ENCODE assay signal across 25 cellular contexts in genomic region chr14:69214376-69214775, GRCh38. TPM values are rescaled to one million over a fixed set of nuclear protein-coding genes. Genes with fewer than 3 reads are reported as not detected.
A peak's percentile ranks its signal among the peaks of the same experiment; 100 is the strongest.
DNase-seq lines count a peak whose midpoint lies in the region; ATAC-seq and FAIRE-seq lines count a peak whose summit lies in the region.
"Had no signal": no experiment of that assay in that cellular context is flagged by ENCODE, and none has a peak within 500 bp of the region (broad histone marks: within the 10 kb centered on the region; RNA-seq: fewer than 3 reads in every experiment).

No MANE protein-coding gene starts in this region.

- no peak overlapping the region for H3K4me3 ChIP-seq in skeletal muscle tissue (ENCODE audit: low read length in 3 of 3)
- H3K4me3 ChIP-seq: heart right ventricle, testis had no signal

- no peak overlapping the region for H3K4me3 Mint-ChIP-seq in T-helper 17 cell
- H3K4me3 Mint-ChIP-seq in activated T-cell treated with anti-CD3 and anti-CD28 coated beads, Interleukin-2, amount 50 U/mL, for 4 hours = no peak overlapping the region
- H3K4me3 Mint-ChIP-seq: activated naive CD8-positive, alpha-beta T cell treated with anti-CD3 and anti-CD28 coated beads, Interleukin-2, amount 10 ng/mL, durations not matched to agents 7 days and 5 days; brain; CD8-positive, alpha-beta memory T cell; endodermal cell; neural crest cell; T-helper 1 cell treated with Interleukin-12 subunit alpha and Interleukin-12 subunit beta and Interleukin-4 antibody, amounts not matched to agents 30 μg/mL and 1 μg/mL, for 36 hours had no signal

- H3K27me3 Mint-ChIP-seq in T-helper 17 cell = no peaks in the 10 kb centered on the region
- H3K27me3 Mint-ChIP-seq in activated T-cell treated with anti-CD3 and anti-CD28 coated beads, Interleukin-2, amount 50 U/mL, for 4 hours (ENCODE audit: low read depth) = no peaks in the 10 kb centered on the region
- H3K27me3 Mint-ChIP-seq: activated naive CD8-positive, alpha-beta T cell treated with anti-CD3 and anti-CD28 coated beads, Interleukin-2, amount 10 ng/mL, durations not matched to agents 7 days and 5 days; brain; CD8-positive, alpha-beta memory T cell had no signal

- DNase-seq in M059J (ENCODE audit: low read depth) = peak; percentile 7
- peak; percentile 33 for DNase-seq in brain pericyte (ENCODE audit: low read depth, low spot score)
- DNase-seq in ureter (ENCODE audit: low spot score) = no peak
- DNase-seq in T-helper 17 cell = no peak
- no peak for DNase-seq in activated T-cell treated with anti-CD3 and anti-CD28 coated beads, Interleukin-2, amount 50 U/mL, for 4 hours
- DNase-seq: activated CD8-positive, alpha-beta memory T cell treated with anti-CD3 and anti-CD28 coated beads, Interleukin-2, amount 50 U/mL, for 4 hours; activated naive CD8-positive, alpha-beta T cell treated with anti-CD3 and anti-CD28 coated beads, Interleukin-2, amount 10 ng/mL, durations not matched to agents 7 days and 5 days; CD8-positive, alpha-beta memory T cell; DMS153; endodermal cell; GDM1; heart right ventricle; KBM-7; NCI-H187 treated with DMSO at 0.1 percent for 48 hours; NCI-H2227 treated with DMSO at 0.1 percent for 48 hours; small intestine; stimulated activated naive CD4-positive, alpha-beta T cell; testis; WERI-Rb-1 had no signal

- H3K4me1 ChIP-seq in skeletal muscle tissue (ENCODE audit: control insufficient read depth in 3 of 3, insufficient read depth in 3 of 3, low read length in 3 of 3) = peaks cover 0 to 5% (median 0%) of the 10 kb centered on the region in 3 donors
- H3K4me1 ChIP-seq: heart right ventricle, testis had no signal

- H3K9me3 Mint-ChIP-seq in activated T-cell treated with anti-CD3 and anti-CD28 coated beads, Interleukin-2, amount 50 U/mL, for 4 hours = no peaks in the 10 kb centered on the region
- H3K9me3 Mint-ChIP-seq: neural crest cell; T-helper 1 cell treated with Interleukin-12 subunit alpha and Interleukin-12 subunit beta and Interleukin-4 antibody, amounts not matched to agents 30 μg/mL and 1 μg/mL, for 36 hours had no signal

- peaks cover 2% of the 10 kb centered on the region for H3K36me3 Mint-ChIP-seq in T-helper 17 cell (ENCODE audit: low read depth)
- H3K36me3 Mint-ChIP-seq in activated T-cell treated with anti-CD3 and anti-CD28 coated beads, Interleukin-2, amount 50 U/mL, for 4 hours (ENCODE audit: insufficient read depth) = peaks cover 22% of the 10 kb centered on the region

- ATAC-seq in T-helper 17 cell = no peak
- ATAC-seq in activated T-cell treated with anti-CD3 and anti-CD28 coated beads, Interleukin-2, amount 50 U/mL, for 4 hours = no peak
- ATAC-seq: heart right ventricle had no signal

- peaks cover 0 to 10% (median 4%) of the 10 kb centered on the region in 3 donors for H3K36me3 ChIP-seq in skeletal muscle tissue (ENCODE audit: control insufficient read depth in 3 of 3, insufficient read depth in 3 of 3, low read length in 3 of 3)
- H3K36me3 ChIP-seq: WERI-Rb-1 had no signal

- peak overlapping the region in 2 of 3 donors; percentile 42 to 65 for H3K9ac ChIP-seq in skeletal muscle tissue (ENCODE audit: low read depth in 1 of 3, low read length in 3 of 3)

- H3K9me3 ChIP-seq in skeletal muscle tissue (ENCODE audit: control insufficient read depth in 3 of 3, low read length in 3 of 3) = no peaks in the 10 kb centered on the region
- H3K9me3 ChIP-seq in T-helper 17 cell (ENCODE audit: control insufficient read depth, low read length, poor library complexity, severe bottlenecking) = no peaks in the 10 kb centered on the region
- H3K9me3 ChIP-seq: testis had no signal

- H3K27ac Mint-ChIP-seq in T-helper 17 cell = no peak overlapping the region
- H3K27ac Mint-ChIP-seq: activated naive CD8-positive, alpha-beta T cell treated with anti-CD3 and anti-CD28 coated beads, Interleukin-2, amount 10 ng/mL, durations not matched to agents 7 days and 5 days; endodermal cell; T-helper 1 cell treated with Interleukin-12 subunit alpha and Interleukin-12 subunit beta and Interleukin-4 antibody, amounts not matched to agents 30 μg/mL and 1 μg/mL, for 36 hours had no signal

- no peaks in the 10 kb centered on the region for H3K27me3 ChIP-seq in skeletal muscle tissue (ENCODE audit: control insufficient read depth in 3 of 3, insufficient read depth in 3 of 3, low read length in 3 of 3)
- H3K27me3 ChIP-seq: heart right ventricle, testis had no signal

- FAIRE-seq in islet of Langerhans (lab: Jason Lieb, UNC) = peak; percentile 98
- FAIRE-seq: colon, small intestine had no signal

- H3K4me1 Mint-ChIP-seq in T-helper 17 cell = peaks cover 2% of the 10 kb centered on the region
- no peaks in the 10 kb centered on the region for H3K4me1 Mint-ChIP-seq in activated T-cell treated with anti-CD3 and anti-CD28 coated beads, Interleukin-2, amount 50 U/mL, for 4 hours (ENCODE audit: low read depth)
- H3K4me1 Mint-ChIP-seq: activated naive CD8-positive, alpha-beta T cell treated with anti-CD3 and anti-CD28 coated beads, Interleukin-2, amount 10 ng/mL, durations not matched to agents 7 days and 5 days; CD8-positive, alpha-beta memory T cell; neural crest cell had no signal

- peak overlapping the region; percentile 46 for H3K27ac ChIP-seq in skeletal muscle tissue (ENCODE audit: low read depth, low read length)
- H3K27ac ChIP-seq: heart right ventricle, testis, WERI-Rb-1 had no signal

RNA-seq across cellular contexts. Expression of gene EXD2, which starts 23.1 kb away (rescaled TPM):
- total RNA-seq in M059J (2014; rRNA removed; shearing (Covaris generic)) = 9.4 and 13.2 TPM in 2 replicates
- 9.9 TPM for total RNA-seq in skeletal muscle tissue
- total RNA-seq in ureter = 21.0 TPM
- total RNA-seq in T-helper 17 cell = 1 to 10 TPM; 4.6 to 5.1 TPM
- total RNA-seq in activated T-cell treated with anti-CD3 and anti-CD28 coated beads, Interleukin-2, amount 50 U/mL, for 4 hours = 1 to 10 TPM; 7.8 to 8.5 (median 7.8) TPM

RNA-seq across cellular contexts. Expression of gene GALNT16, which starts 45.6 kb away (rescaled TPM):
- 0.20 and 0.30 TPM in 2 replicates for total RNA-seq in M059J (2014; rRNA removed; shearing (Covaris generic))
- total RNA-seq in skeletal muscle tissue (8.4 TPM), ureter (1.6 TPM), T-helper 17 cell (under 1 TPM; 0.05 TPM)
- under 1 TPM in 1 of 3 donors, not detected in 2; 0.16 TPM for total RNA-seq in activated T-cell treated with anti-CD3 and anti-CD28 coated beads, Interleukin-2, amount 50 U/mL, for 4 hours
- total RNA-seq: activated naive CD8-positive, alpha-beta T cell treated with anti-CD3 and anti-CD28 coated beads, Interleukin-2, amount 10 ng/mL, durations not matched to agents 7 days and 5 days had no signal

Comparison
In these comparisons a context has a peak if more than half of its experiments do, and no peak if none do; other contexts are left out.
1. DNase-seq: peak in M059J (single experiment) and brain pericyte (single experiment); none in ureter (single experiment), T-helper 17 cell (0 of 3) and activated T-cell treated with anti-CD3 and anti-CD28 coated beads, Interleukin-2, amount 50 U/mL, for 4 hours (single experiment).